ENCODE assay signal across 9 cellular contexts in genomic region chr9:71981944-71982343, GRCh38.
"Had no signal": no experiment of that assay in that cellular context is flagged by ENCODE, and none has a peak within 500 bp of the region (broad histone marks: within the 10 kb centered on the region; RNA-seq: fewer than 3 reads in every experiment).

No MANE protein-coding gene starts in this region.

- DNase-seq: GM23248, GOT3, H9, HCEC 1CT, HFFc6, IMR-90, KG1 had no signal

- H3K27ac ChIP-seq: GM23248, HL-60 had no signal

- H2AFZ ChIP-seq: GM23248 had no signal

- ATAC-seq: K562 had no signal

- H3K4me3 ChIP-seq: GM23248, K562 had no signal

- FAIRE-seq: K562 had no signal

- H3K9ac ChIP-seq: GM23248 had no signal
